In genomic region chr3:43505351-43505750, GRCh38 we compare ENCODE assay signal across 1 cellular context.
TF ChIP-seq lines count a peak whose summit lies in the region.

No MANE protein-coding gene starts in this region.

TF ChIP-seq in K562, 482 proteins besides CTCF, POLR2A, EP300 and RAD21 (continued from another document):
- TF ChIP-seq JUNB (CRISPR knock-in tag; conservative IDR thresholded peaks at IDR 0.05) = no peak
- TF ChIP-seq MEIS2 (IDR thresholded peaks at IDR 0.05; ENCODE audit: partially characterized antibody) = peak; percentile 32
- no peak for TF ChIP-seq TEAD1 (CRISPR knock-in tag; IDR thresholded peaks at IDR 0.05)
- no peak for TF ChIP-seq SMARCA5 (IDR thresholded peaks at IDR 0.05)
- TF ChIP-seq POLR2G (IDR thresholded peaks at IDR 0.05; ENCODE audit: low read depth, low read length) = no peak
- TF ChIP-seq NFYB (IDR thresholded peaks at IDR 0.05; ENCODE audit: extremely low read depth, insufficient read length) = no peak
- no peak for TF ChIP-seq GTF2B (IDR thresholded peaks at IDR 0.05; ENCODE audit: extremely low read depth, insufficient read length)
- no peak for TF ChIP-seq LARP7 (IDR thresholded peaks at IDR 0.05)
- TF ChIP-seq NBN (IDR thresholded peaks at IDR 0.05; ENCODE audit: low read depth) = no peak
- no peak for TF ChIP-seq KLF6 (CRISPR knock-in tag; IDR thresholded peaks at IDR 0.05; ENCODE audit: borderline replicate concordance)
- TF ChIP-seq EWSR1 (IDR thresholded peaks at IDR 0.05; ENCODE audit: borderline replicate concordance, low read depth, partially characterized antibody) = no peak
- no peak for TF ChIP-seq BRF2 (IDR thresholded peaks at IDR 0.05; ENCODE audit: borderline replicate concordance, insufficient read depth, insufficient read length)
- TF ChIP-seq TBP (optimal IDR thresholded peaks at IDR 0.05; ENCODE audit: low read depth, low read length) = no peak
- no peak for TF ChIP-seq THRA (IDR thresholded peaks at IDR 0.05)
- peak; percentile 34; the same call in 1 of the 2 replicates for TF ChIP-seq L3MBTL2 (IDR thresholded peaks at IDR 0.05)
- peak; percentile 37; the same call in 1 of the 2 replicates for TF ChIP-seq ZNF584 (CRISPR knock-in tag; IDR thresholded peaks at IDR 0.05; ENCODE audit: low read depth)
- no peak for TF ChIP-seq CEBPB (tag; IDR thresholded peaks at IDR 0.05)
- TF ChIP-seq ELF1 (tag; IDR thresholded peaks at IDR 0.05) = no peak
- TF ChIP-seq TRIM24 (IDR thresholded peaks at IDR 0.05) = no peak
- TF ChIP-seq ZNF133 (CRISPR knock-in tag; IDR thresholded peaks at IDR 0.05) = no peak
- peak; percentile 60 for TF ChIP-seq MGA (IDR thresholded peaks at IDR 0.05)
- no peak for TF ChIP-seq CEBPG (CRISPR knock-in tag; IDR thresholded peaks at IDR 0.05)
- TF ChIP-seq CEBPG (tag; conservative IDR thresholded peaks at IDR 0.05 in 1 of 2, IDR thresholded peaks at IDR 0.05 in 1 of 2) = peak in 1 of 2 experiments; percentile 89; a peak in 2 of 4 replicates
- no peak for TF ChIP-seq E2F6 (IDR thresholded peaks at IDR 0.05; ENCODE audit: borderline replicate concordance in 1 of 2, extremely low read depth in 1 of 2, insufficient read depth in 1 of 2, insufficient read length in 1 of 2, low read depth in 1 of 2, low read length in 1 of 2, poor library complexity in 1 of 2, severe bottlenecking in 1 of 2)
- no peak for TF ChIP-seq ELF2 (CRISPR knock-in tag; IDR thresholded peaks at IDR 0.05)
- no peak for TF ChIP-seq KLF13 (tag; IDR thresholded peaks at IDR 0.05; ENCODE audit: borderline replicate concordance, low read depth)
- TF ChIP-seq SREBF1 (IDR thresholded peaks at IDR 0.05; ENCODE audit: borderline replicate concordance, low read depth, low read length) = no peak
- no peak for TF ChIP-seq TRIM25 (IDR thresholded peaks at IDR 0.05; ENCODE audit: borderline replicate concordance)
